Comparison of ENCODE assay signal across 1 cellular context in genomic region chr17:51128089-51128488, GRCh38.
TF ChIP-seq lines count a peak whose summit lies in the region.

No MANE protein-coding gene starts in this region.

TF ChIP-seq in HEK293, 187 proteins besides CTCF, POLR2A, EP300 and RAD21 (continued from another document):
- TF ChIP-seq ZNF112 (tag by site-specific recombination; IDR thresholded peaks at IDR 0.05) = no peak
- TF ChIP-seq KLF1 (tag by site-specific recombination; IDR thresholded peaks at IDR 0.05) = 0 out of 2 replicates have a peak, but pooled peaks have one; percentile 20
- TF ChIP-seq KLF9 (tag by site-specific recombination; IDR thresholded peaks at IDR 0.05; ENCODE audit: low read depth) = peak; percentile 25; the same call in 1 of the 2 replicates
- TF ChIP-seq ZNF843 (tag by site-specific recombination; IDR thresholded peaks at IDR 0.05) = no peak
- TF ChIP-seq ZNF473 (tag by site-specific recombination; IDR thresholded peaks at IDR 0.05) = no peak
